In genomic region chr10:49538381-49539319, GRCh38 we compare ENCODE assay signal across 8 cellular contexts.
DNase-seq lines count a peak whose midpoint lies in the region; ATAC-seq and TF ChIP-seq lines count a peak whose summit lies in the region.

ERCC6 (minus strand) TSS chr10:49539121.

- no peaks in the 10 kb centered on the region for H3K9me3 ChIP-seq in SK-N-MC (ENCODE audit: low read depth, low read length)

- H3K4me3 Mint-ChIP-seq in activated naive CD4-positive, alpha-beta T cell treated with anti-CD3 and anti-CD28 coated beads, Interleukin-2, amount 10 ng/mL, durations not matched to agents 7 days and 5 days = peak within 1 kb of the TSS; percentile 81

- H3K36me3 ChIP-seq in SK-N-MC (ENCODE audit: insufficient read depth, low read length) = no peaks in the 10 kb centered on the region

- peak; percentile 99 for DNase-seq in NB4 (ENCODE audit: low read depth)
- no peak for DNase-seq in SK-N-MC (ENCODE audit: low read depth, low spot score)
- DNase-seq in activated naive CD4-positive, alpha-beta T cell treated with anti-CD3 and anti-CD28 coated beads, Interleukin-2, amount 10 ng/mL, durations not matched to agents 7 days and 5 days = peak; percentile 98
- DNase-seq in germinal center (ENCODE audit: low spot score) = peak; percentile 98
- peak; percentile 93 for DNase-seq in non-pigmented ciliary epithelial cell (ENCODE audit: low read depth)
- DNase-seq in substantia nigra (lab: John Stamatoyannopoulos, UW) = peak; percentile 75 to 98 (median 94)

- no peak within 1 kb of the TSS for H3K27ac ChIP-seq in SK-N-MC
- peak within 1 kb of the TSS; percentile 79 for H3K27ac ChIP-seq in substantia nigra (ENCODE audit: low read depth, low read length, poor library complexity, severe bottlenecking)

- H3K4me3 ChIP-seq in GM08714 (ENCODE audit: low read length) (peak within 1 kb of the TSS; percentile 75), NB4 (ENCODE audit: low read depth, low read length) (peak within 1 kb of the TSS; percentile 80), SK-N-MC (peak within 1 kb of the TSS; percentile 82)

- CTCF ChIA-PET in activated naive CD4-positive, alpha-beta T cell treated with anti-CD3 and anti-CD28 coated beads, Interleukin-2, amount 10 ng/mL, durations not matched to agents 7 days and 5 days (lab: Charles Lee) = interaction anchor here (1.1 to 1.8 kb wide), 5 partner anchors 10 to 131 kb away, joined by 3 to 6 read pairs (median 4); no protein-coding TSS in a partner anchor

- peak within 1 kb of the TSS; percentile 91 for H3K27ac Mint-ChIP-seq in activated naive CD4-positive, alpha-beta T cell treated with anti-CD3 and anti-CD28 coated beads, Interleukin-2, amount 10 ng/mL, durations not matched to agents 7 days and 5 days

- peaks cover 33% of the 10 kb centered on the region for H3K27me3 Mint-ChIP-seq in activated naive CD4-positive, alpha-beta T cell treated with anti-CD3 and anti-CD28 coated beads, Interleukin-2, amount 10 ng/mL, durations not matched to agents 7 days and 5 days

- peak; percentile 85 for TF ChIP-seq POLR2A in NB4 (IDR thresholded peaks at IDR 0.05; ENCODE audit: extremely low read depth, insufficient read length)

- no peaks in the 10 kb centered on the region for H3K9me3 Mint-ChIP-seq in activated naive CD4-positive, alpha-beta T cell treated with anti-CD3 and anti-CD28 coated beads, Interleukin-2, amount 10 ng/mL, durations not matched to agents 7 days and 5 days

- peaks cover 7% of the 10 kb centered on the region for H3K36me3 Mint-ChIP-seq in activated naive CD4-positive, alpha-beta T cell treated with anti-CD3 and anti-CD28 coated beads, Interleukin-2, amount 10 ng/mL, durations not matched to agents 7 days and 5 days

- ATAC-seq in HG02571 (IDR thresholded peaks at IDR 0.05; ENCODE audit: unreplicated experiment) = peak; percentile 86

- H3K9ac ChIP-seq in SK-N-MC (ENCODE audit: insufficient read length) = peak within 1 kb of the TSS; percentile 76

- TF ChIP-seq CTCF in NB4 (IDR thresholded peaks at IDR 0.05; ENCODE audit: low read depth, low read length) = no peak

- peaks cover 42% of the 10 kb centered on the region for H3K4me1 Mint-ChIP-seq in activated naive CD4-positive, alpha-beta T cell treated with anti-CD3 and anti-CD28 coated beads, Interleukin-2, amount 10 ng/mL, durations not matched to agents 7 days and 5 days
